In the genomic region with DNA sequence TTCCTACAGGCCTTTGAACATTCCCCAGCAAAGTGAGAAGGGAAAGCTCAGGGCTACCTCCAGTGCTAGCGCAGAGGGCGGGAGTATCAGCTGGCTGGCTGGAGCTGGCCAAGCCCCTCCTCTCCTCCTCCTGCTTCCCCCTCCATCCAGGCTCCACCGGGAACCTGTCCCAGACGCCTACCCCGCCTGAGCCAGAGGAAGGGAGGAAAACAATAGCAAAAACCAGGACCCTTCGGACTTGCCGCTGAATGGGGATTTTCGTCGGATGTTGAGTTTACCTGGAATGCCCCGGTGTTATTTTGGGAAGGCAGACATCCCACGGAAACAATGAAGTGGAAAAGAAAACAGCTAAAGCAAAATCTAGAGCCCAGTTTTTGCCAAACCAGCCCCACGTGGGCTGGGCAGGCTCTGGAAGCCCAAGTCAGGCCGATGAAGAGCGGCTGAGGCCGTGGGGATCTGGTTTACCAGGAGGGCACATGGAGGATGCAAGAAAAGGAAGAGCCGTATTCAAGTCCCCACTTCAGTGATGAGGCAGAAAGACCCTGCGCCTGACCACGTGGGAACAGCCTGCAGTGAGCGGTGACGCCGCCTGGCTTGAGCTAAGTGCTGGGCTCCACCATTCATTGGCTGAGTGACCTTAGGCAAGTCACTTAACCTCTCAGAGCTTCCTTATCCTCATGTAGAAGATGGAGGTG, we compare ENCODE assay signal across 11 cellular contexts.
DNase-seq lines count a peak whose midpoint lies in the region; ATAC-seq lines count a peak whose summit lies in the region.
"Had no signal": no experiment of that assay in that cellular context is flagged by ENCODE, and none has a peak within 500 bp of the region (broad histone marks: within the 10 kb centered on the region; RNA-seq: fewer than 3 reads in every experiment).

No MANE protein-coding gene starts in this region.

- intact Hi-C loops in posterior cingulate gyrus (cut with DNase I): no loop called here

- ATAC-seq in GM18858 (IDR thresholded peaks at IDR 0.05; ENCODE audit: unreplicated experiment) (no peak), HG03342 (IDR thresholded peaks at IDR 0.05; ENCODE audit: unreplicated experiment) (no peak)
- ATAC-seq: activated T-helper 17 cell treated with anti-CD3 and anti-CD28 coated beads, Interleukin-2, amount 50 U/mL, for 72 hours; naive thymus-derived CD8-positive, alpha-beta T cell had no signal

- DNase-seq in Ammon's horn (ENCODE audit: low spot score) (peak; percentile 42), dermis microvascular lymphatic vessel endothelial cell (ENCODE audit: low read depth in 2 of 2) (peak; percentile 89 to 96), iPS-NIHi7 (ENCODE audit: extremely low spot score) (peak; percentile 91), posterior cingulate gyrus (peak in 7 of 10 donors; percentile 9 to 88 (median 32)), SKM-1 treated with dmso at 0.1 percent for 144 hours (lab: John Stamatoyannopoulos, UW; ENCODE audit: unreplicated experiment) (no peak)
- DNase-seq in stimulated activated CD4-positive, alpha-beta T cell treated with anti-CD3 and anti-CD28 coated beads, Interleukin-15, amount 100 ng/mL, for 24 hours: no peak
- DNase-seq: naive thymus-derived CD8-positive, alpha-beta T cell; NCI-H345 had no signal

Comparison
In these comparisons a context has a peak if more than half of its experiments do, and no peak if none do; other contexts are left out.
1. DNase-seq: peak in Ammon's horn (single experiment), dermis microvascular lymphatic vessel endothelial cell (2 of 2), iPS-NIHi7 (single experiment) and posterior cingulate gyrus (7 of 10); none in SKM-1 treated with dmso at 0.1 percent for 144 hours (single experiment) and stimulated activated CD4-positive, alpha-beta T cell treated with anti-CD3 and anti-CD28 coated beads, Interleukin-15, amount 100 ng/mL, for 24 hours (single experiment).